In the genomic region with DNA sequence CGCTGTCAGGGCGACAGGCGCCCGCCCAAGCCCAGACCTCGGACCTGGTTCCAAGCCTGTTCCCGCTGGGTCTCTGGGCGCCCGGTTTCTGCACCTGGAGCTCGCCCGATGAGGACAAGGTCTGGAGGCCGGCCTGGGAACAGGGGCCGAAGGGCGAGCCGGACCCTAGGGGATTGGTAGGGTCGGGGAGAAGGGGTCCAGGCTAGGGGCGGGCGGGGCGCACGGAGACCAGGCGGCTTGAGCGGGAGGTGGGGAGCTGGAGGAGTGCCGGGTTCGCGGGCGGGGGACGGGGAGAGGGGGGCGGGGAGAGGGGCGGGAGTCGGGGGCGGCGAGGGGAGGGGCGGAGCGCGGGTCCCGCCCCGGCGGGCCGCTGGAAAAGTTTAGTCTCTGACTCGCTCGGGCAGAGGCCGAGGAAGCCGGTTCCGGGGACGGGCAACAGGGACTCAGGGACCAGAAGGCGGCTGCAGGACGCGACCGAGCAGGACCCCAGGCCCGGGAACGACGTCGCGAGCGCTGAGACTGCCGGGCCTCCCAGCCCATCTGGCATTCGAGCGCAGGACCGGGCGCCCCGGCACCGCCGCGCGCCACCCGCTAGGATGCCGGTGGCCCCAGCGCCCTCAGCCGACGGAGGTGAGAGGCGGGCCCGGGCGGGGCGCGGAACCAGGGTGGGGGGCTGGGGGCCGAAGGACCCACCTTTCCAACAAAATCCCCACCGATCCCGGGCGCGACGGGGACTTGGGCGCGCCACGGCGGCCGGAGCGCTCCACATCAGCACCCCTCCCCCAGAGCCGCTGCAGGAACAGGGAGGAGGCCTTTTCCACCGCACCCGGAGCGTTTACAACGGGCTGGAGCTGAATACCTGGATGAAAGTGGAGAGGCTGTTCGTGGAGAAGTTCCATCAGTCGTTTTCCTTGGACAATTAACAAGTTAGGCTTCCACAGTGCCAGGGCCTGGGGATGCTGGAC, we compare ENCODE assay signal across 8 cellular contexts. TPM values are rescaled to one million over a fixed set of nuclear protein-coding genes. Genes with fewer than 3 reads are reported as not detected.
DNase-seq lines count a peak whose midpoint lies in the region; ATAC-seq and TF ChIP-seq lines count a peak whose summit lies in the region.

A gene (plus strand): TSS at position 403 of the 965 bp plus-strand sequence. CDS start 9,733 bp downstream, outside the sequence.

- H3K9me3 ChIP-seq in T-helper 17 cell (ENCODE audit: control insufficient read depth, low read length, poor library complexity, severe bottlenecking): no peaks in the 10 kb centered on the region
- H3K9me3 ChIP-seq in endodermal cell (ENCODE audit: control insufficient read depth, low read length): peaks cover 8% of the 10 kb centered on the region
- H3K9me3 ChIP-seq in mesodermal cell (ENCODE audit: control insufficient read depth, low read length): no peaks in the 10 kb centered on the region

- peaks cover 11% of the 10 kb centered on the region for H3K4me1 ChIP-seq in endodermal cell (ENCODE audit: control insufficient read depth, insufficient read depth, low read length)
- H3K4me1 ChIP-seq in mesodermal cell (ENCODE audit: control insufficient read depth, insufficient read depth, low read length, poor library complexity, severe bottlenecking): peaks cover 21% of the 10 kb centered on the region

- H3K4me1 Mint-ChIP-seq in T-helper 17 cell: peaks cover 8% of the 10 kb centered on the region
- H3K4me1 Mint-ChIP-seq in endodermal cell: peaks cover 42% of the 10 kb centered on the region
- H3K4me1 Mint-ChIP-seq in stimulated activated naive CD8-positive, alpha-beta T cell treated with anti-CD3 and anti-CD28 coated beads, Interleukin-15, Interleukin-2, amounts not matched to agents 100 ng/mL and 50 ng/mL, for 24 hours (ENCODE audit: low read depth): peaks cover 35% of the 10 kb centered on the region

- no peaks in the 10 kb centered on the region for H3K27me3 ChIP-seq in endodermal cell (ENCODE audit: control insufficient read depth, insufficient read depth, low read length, poor library complexity, severe bottlenecking)

- H3K4me3 Mint-ChIP-seq in T-helper 17 cell (peak within 1 kb of the TSS; percentile 53), endodermal cell (peak within 1 kb of the TSS; percentile 95)
- peak within 1 kb of the TSS; percentile 71 for H3K4me3 Mint-ChIP-seq in stimulated activated naive CD8-positive, alpha-beta T cell treated with anti-CD3 and anti-CD28 coated beads, Interleukin-15, Interleukin-2, amounts not matched to agents 100 ng/mL and 50 ng/mL, for 24 hours

- ATAC-seq in T-helper 17 cell (no peak), GM21360 (IDR thresholded peaks at IDR 0.05; ENCODE audit: unreplicated experiment) (no peak)

- H3K27me3 Mint-ChIP-seq in T-helper 17 cell: peaks cover 80% of the 10 kb centered on the region
- peaks cover 10% of the 10 kb centered on the region for H3K27me3 Mint-ChIP-seq in endodermal cell (ENCODE audit: insufficient read depth)
- peaks cover 43% of the 10 kb centered on the region for H3K27me3 Mint-ChIP-seq in stimulated activated naive CD8-positive, alpha-beta T cell treated with anti-CD3 and anti-CD28 coated beads, Interleukin-15, Interleukin-2, amounts not matched to agents 100 ng/mL and 50 ng/mL, for 24 hours

- H3K27ac Mint-ChIP-seq in T-helper 17 cell (peak within 1 kb of the TSS; percentile 59), endodermal cell (peak within 1 kb of the TSS; percentile 90)
- no peak within 1 kb of the TSS for H3K27ac Mint-ChIP-seq in stimulated activated naive CD8-positive, alpha-beta T cell treated with anti-CD3 and anti-CD28 coated beads, Interleukin-15, Interleukin-2, amounts not matched to agents 100 ng/mL and 50 ng/mL, for 24 hours

- peaks cover 41% of the 10 kb centered on the region for H3K36me3 ChIP-seq in endodermal cell (ENCODE audit: control insufficient read depth, insufficient read depth, low read length)
- H3K36me3 ChIP-seq in mesodermal cell (ENCODE audit: control insufficient read depth, insufficient read depth, low read length): peaks cover 24% of the 10 kb centered on the region

- H3K9ac ChIP-seq in endodermal cell (ENCODE audit: extremely low read depth, low read length, poor library complexity, severe bottlenecking): peak within 1 kb of the TSS; percentile 88

- peaks cover 2% of the 10 kb centered on the region for H3K9me3 Mint-ChIP-seq in endodermal cell
- peaks cover 3% of the 10 kb centered on the region for H3K9me3 Mint-ChIP-seq in stimulated activated naive CD8-positive, alpha-beta T cell treated with anti-CD3 and anti-CD28 coated beads, Interleukin-15, Interleukin-2, amounts not matched to agents 100 ng/mL and 50 ng/mL, for 24 hours

- H3K4me3 ChIP-seq in GM08714 (ENCODE audit: low read length) (0 out of 2 replicates have a peak within 1 kb of the TSS, but pooled peaks have one; percentile 7), endodermal cell (ENCODE audit: low read length) (peak within 1 kb of the TSS; percentile 97), mesodermal cell (ENCODE audit: extremely low read depth, insufficient read depth, low read length, poor library complexity, severe bottlenecking) (peak within 1 kb of the TSS; percentile 78)

- no peak for DNase-seq in T-helper 17 cell
- DNase-seq in endodermal cell: peak; percentile 92
- no peak for DNase-seq in UCSD-AML1 (lab: John Stamatoyannopoulos, UW; ENCODE audit: unreplicated experiment)
- no peak for DNase-seq in GM13976 (ENCODE audit: low spot score)

- 0 to 1% methylated on average over 21 to 81 of the region's 93 CpGs for WGBS in endodermal cell (ENCODE audit: insufficient coverage in 1 of 2, insufficient read length in 1 of 2), 2 experiments
- WGBS in mesodermal cell (ENCODE audit: insufficient coverage in 2 of 2), 2 experiments: 0 to 1% methylated on average over 55 to 57 of the region's 93 CpGs

- H3K36me3 Mint-ChIP-seq in T-helper 17 cell (ENCODE audit: low read depth): no peaks in the 10 kb centered on the region
- H3K36me3 Mint-ChIP-seq in endodermal cell (ENCODE audit: low read depth): peaks cover 36% of the 10 kb centered on the region
- no peaks in the 10 kb centered on the region for H3K36me3 Mint-ChIP-seq in stimulated activated naive CD8-positive, alpha-beta T cell treated with anti-CD3 and anti-CD28 coated beads, Interleukin-15, Interleukin-2, amounts not matched to agents 100 ng/mL and 50 ng/mL, for 24 hours (ENCODE audit: low read depth)

- H3K27ac ChIP-seq in endodermal cell (ENCODE audit: low read depth, low read length) (no peak within 1 kb of the TSS), mesodermal cell (ENCODE audit: low read depth, low read length, severe bottlenecking) (peak within 1 kb of the TSS; percentile 49)

- peak; percentile 58 for TF ChIP-seq CTCF in endodermal cell (conservative IDR thresholded peaks at IDR 0.05)
- no peak for TF ChIP-seq CTCF in GM13976 (IDR thresholded peaks at IDR 0.05; ENCODE audit: borderline replicate concordance, control extremely low read depth, extremely low read depth, insufficient read depth, missing control alignments)

- in situ Hi-C loops in GM13976 (cut with MboI; ENCODE audit: low sequenced_read_pairs, unreplicated experiment): no loop called here

RNA-seq across cellular contexts. Expression of the gene that starts here (rescaled TPM):
- total RNA-seq in T-helper 17 cell (1 to 10 TPM in 1 of 2 donors, under 1 TPM in 1; 0.05 to 1.7 TPM), endodermal cell (10 to 100 TPM; 53.6 to 95.2 TPM)
- polyA plus RNA-seq in endodermal cell (2013, experiment 1 of 2): 21.5 TPM
- polyA plus RNA-seq in endodermal cell (2013, experiment 2 of 2): 27.6 TPM
- 33.1 TPM for polyA plus RNA-seq in mesodermal cell (2013, experiment 1 of 2)
- polyA plus RNA-seq in mesodermal cell (2013, experiment 2 of 2): 31.2 TPM

Comparison
In these comparisons a context has a peak if more than half of its experiments do, and no peak if none do; other contexts are left out.
1. RNA of the gene that starts here (total RNA-seq): 53.6 to 95.2 TPM in endodermal cell; 0.05 to 1.7 TPM in T-helper 17 cell; every median in the first group is over 10 times any median in the second.
2. H3K4me3 ChIP-seq: peak in every context shown above with its lines; median percentile 97 in endodermal cell; 78 in mesodermal cell; 7 in GM08714.
3. Peak in every context shown above with its lines, with median percentiles within 50 percentile points of each other: H3K4me3 Mint-ChIP-seq.